In the genomic region with DNA sequence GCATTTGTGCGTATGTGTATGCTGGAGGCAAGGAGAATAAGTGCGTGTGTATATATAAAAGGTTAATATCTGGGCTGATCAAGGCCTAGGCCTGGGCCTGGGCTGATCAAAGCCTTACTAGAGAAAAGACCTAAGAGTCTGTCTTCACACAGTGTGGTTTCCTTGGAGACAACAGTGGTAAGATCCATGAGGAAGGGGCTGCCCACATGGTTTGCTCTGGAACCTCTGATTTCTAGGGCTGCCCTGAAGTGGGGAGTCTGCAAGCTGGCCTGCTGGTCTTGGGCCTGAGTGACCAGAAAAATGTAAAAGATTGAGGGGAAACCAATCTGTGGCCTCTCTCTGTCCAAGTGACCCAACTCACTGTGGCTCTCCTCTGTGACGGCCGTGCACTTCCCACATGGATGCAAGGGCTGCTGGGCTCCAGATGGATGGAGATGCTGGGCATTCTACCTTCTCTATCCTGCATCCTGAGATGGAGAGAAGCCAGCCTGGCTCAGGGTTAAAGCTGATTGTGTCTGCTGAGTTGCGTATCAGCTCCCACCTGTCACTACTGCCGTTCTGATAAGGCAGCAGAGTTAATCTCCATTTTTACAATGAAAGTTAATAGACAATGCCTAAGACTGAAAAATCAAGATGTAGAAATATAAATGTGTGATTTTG, we compare ENCODE assay signal across 20 cellular contexts.
DNase-seq lines count a peak whose midpoint lies in the region; ATAC-seq, FAIRE-seq and TF ChIP-seq lines count a peak whose summit lies in the region.
"Had no signal": no experiment of that assay in that cellular context is flagged by ENCODE, and none has a peak within 500 bp of the region (broad histone marks: within the 10 kb centered on the region; RNA-seq: fewer than 3 reads in every experiment).

No MANE protein-coding gene starts in this region.

- TF ChIP-seq CTCF in K562 (IDR thresholded peaks at IDR 0.05 in 2 of 3, conservative IDR thresholded peaks at IDR 0.05 in 1 of 3; ENCODE audit: insufficient read depth in 2 of 3, low read depth in 1 of 3, low read length in 3 of 3) (no peak), coronary artery (IDR thresholded peaks at IDR 0.05) (no peak)

- intact Hi-C loops in K562 (cut with micrococcal nuclease), result no loop called here

- in situ Hi-C loops in K562 (cut with MboI), result no loop called here

- no peaks in the 10 kb centered on the region for H3K79me2 ChIP-seq in K562 (ENCODE audit: control insufficient read depth, insufficient read depth, low read length)

- no peak overlapping the region for H2BK15ac ChIP-seq in mesenchymal stem cell (ENCODE audit: low read depth, poor library complexity, severe bottlenecking)

- no peak for DNase-seq in K562 (ENCODE audit: extremely low read depth in 1 of 4, low spot score in 3 of 4)
- DNase-seq in coronary artery (ENCODE audit: low spot score), result peak; percentile 40
- no peak for DNase-seq in mesenchymal stem cell
- DNase-seq in LoVo (ENCODE audit: low spot score), result no peak
- DNase-seq in RCC 7860 (ENCODE audit: low spot score), result no peak
- DNase-seq: CD4-positive, CD25-positive, alpha-beta regulatory T cell; CD8-positive, alpha-beta memory T cell; COR-L47; DMS 273 treated with DMSO at 0.1 percent for 48 hours; DMS53; DND-41; EL; HCEC 1CT had no signal

- H2BK12ac ChIP-seq in mesenchymal stem cell (ENCODE audit: low read length in 2 of 2), result peak overlapping the region in 1 of 2 experiments; percentile 7

- no peak for TF ChIP-seq EP300 in K562 (IDR thresholded peaks at IDR 0.05; ENCODE audit: low read length)

- H3K9me3 ChIP-seq in K562 (replicated peaks; ENCODE audit: control insufficient read depth, insufficient read depth, low read depth, low read length) (no peaks in the 10 kb centered on the region), mesenchymal stem cell (ENCODE audit: control insufficient read depth, low read length) (peaks cover 5% of the 10 kb centered on the region)

- H3K4ac ChIP-seq in mesenchymal stem cell (ENCODE audit: low read depth in 1 of 2, low read length in 2 of 2), result peak overlapping the region in 1 of 2 experiments; percentile 13

- peaks cover 0 to 22% of the 10 kb centered on the region in 2 experiments; a peak in 2 of 5 replicates for H3K27me3 ChIP-seq in K562 (ENCODE audit: control insufficient read depth in 2 of 2, insufficient read depth in 2 of 2, low read length in 2 of 2)
- no peaks in the 10 kb centered on the region for H3K27me3 ChIP-seq in mesenchymal stem cell (ENCODE audit: control insufficient read depth in 1 of 2, insufficient read depth in 1 of 2, low read length in 2 of 2)

- no peak for ATAC-seq in K562
- no peak for ATAC-seq in HG02642 (IDR thresholded peaks at IDR 0.05; ENCODE audit: poor library complexity, unreplicated experiment)
- ATAC-seq in GM18907 (IDR thresholded peaks at IDR 0.05; ENCODE audit: unreplicated experiment), result no peak
- ATAC-seq: GM23338 had no signal

- TF ChIP-seq POLR2A in K562 (conservative IDR thresholded peaks at IDR 0.05), result no peak

- H3K23ac ChIP-seq in mesenchymal stem cell (ENCODE audit: low read length in 2 of 2), result no peak overlapping the region

- POLR2A ChIA-PET in K562 (lab: Yijun Ruan, JAX), result no interaction called here

- no peaks in the 10 kb centered on the region for H3K9me1 ChIP-seq in K562 (ENCODE audit: control insufficient read depth, insufficient read depth, low read length)

- H2AFZ ChIP-seq in K562 (ENCODE audit: low read depth, low read length) (no peak overlapping the region), mesenchymal stem cell (ENCODE audit: low read depth, low read length) (no peak overlapping the region)
- H2AFZ ChIP-seq: GM23338 had no signal

- 7% methylated on average over 4 of the region's 6 CpGs for WGBS in K562 (ENCODE audit: insufficient coverage, low coverage, missing lambda C conversion rate)
- 97% methylated on average over 5 of the region's 6 CpGs for WGBS in mesenchymal stem cell

- no peak for TF ChIP-seq RAD21 in K562 (CRISPR knock-in tag; conservative IDR thresholded peaks at IDR 0.05 in 1 of 2, IDR thresholded peaks at IDR 0.05 in 1 of 2)

- no peak overlapping the region for H3K27ac ChIP-seq in K562 (ENCODE audit: extremely low read depth, low read depth, low read length)
- no peak overlapping the region for H3K27ac ChIP-seq in coronary artery
- no peak overlapping the region for H3K27ac ChIP-seq in mesenchymal stem cell (ENCODE audit: low read length, poor library complexity, severe bottlenecking)
- H3K27ac ChIP-seq: HL-60 had no signal

- no peak overlapping the region for H3K4me3 ChIP-seq in K562
- H3K4me3 ChIP-seq in coronary artery, result no peak overlapping the region
- H3K4me3 ChIP-seq in mesenchymal stem cell (ENCODE audit: insufficient read depth in 1 of 2, low read depth in 1 of 2, low read length in 2 of 2), result no peak overlapping the region
- H3K4me3 ChIP-seq: GM23338 had no signal

- H3K79me1 ChIP-seq in mesenchymal stem cell (replicated peaks; ENCODE audit: low read length, poor library complexity, severe bottlenecking), result no peaks in the 10 kb centered on the region

- H3K4me2 ChIP-seq in K562 (ENCODE audit: insufficient read depth, low read length) (no peak overlapping the region), mesenchymal stem cell (ENCODE audit: low read length, poor library complexity, severe bottlenecking) (no peak overlapping the region)
- H3K4me2 ChIP-seq: GM23338 had no signal

- H3K36me3 ChIP-seq in K562 (ENCODE audit: control insufficient read depth, insufficient read depth, low read length), result no peaks in the 10 kb centered on the region
- no peaks in the 10 kb centered on the region for H3K36me3 ChIP-seq in mesenchymal stem cell (ENCODE audit: control insufficient read depth in 1 of 2, insufficient read depth in 2 of 2, low read depth in 1 of 2, low read length in 2 of 2)

- peak overlapping the region; percentile 57 for H2AK5ac ChIP-seq in mesenchymal stem cell (ENCODE audit: low read length, severe bottlenecking)

- no peak overlapping the region for H3K18ac ChIP-seq in mesenchymal stem cell (ENCODE audit: low read depth in 1 of 2, low read length in 2 of 2)

- peak overlapping the region in 1 of 2 experiments; percentile 27 for H3K14ac ChIP-seq in mesenchymal stem cell (ENCODE audit: low read length in 2 of 2)

- no peak overlapping the region for H4K91ac ChIP-seq in mesenchymal stem cell (ENCODE audit: low read length)

- 0 out of 2 replicates have a peak, but pooled peaks cover 3% of the 10 kb centered on the region for H4K20me1 ChIP-seq in K562 (replicated peaks; ENCODE audit: control insufficient read depth, insufficient read depth, low read length)

- CTCF ChIA-PET in K562 (lab: Yijun Ruan, JAX; ENCODE audit: low intra/inter-chr PET ratio), result no interaction called here

- H2BK5ac ChIP-seq in mesenchymal stem cell (ENCODE audit: low read depth, low read length, poor library complexity, severe bottlenecking), result no peak overlapping the region

- H4K8ac ChIP-seq in mesenchymal stem cell (ENCODE audit: low read length), result peak overlapping the region; percentile 4

- H2BK120ac ChIP-seq in mesenchymal stem cell (ENCODE audit: low read depth, low read length), result no peak overlapping the region

- BruUV-seq in K562 (replicated peaks; lab: Mats Ljungman, UMichigan), result no TSS peak

- H3K4me1 ChIP-seq in K562 (replicated peaks in 1 of 2; ENCODE audit: control insufficient read depth in 2 of 2, insufficient read depth in 2 of 2, low read length in 2 of 2) (no peaks in the 10 kb centered on the region; a peak in 1 of 5 replicates), mesenchymal stem cell (ENCODE audit: control insufficient read depth, insufficient read depth, low read depth, low read length) (peaks cover 30% of the 10 kb centered on the region)

- no peak for FAIRE-seq in K562 (lab: Jason Lieb, UNC)
- FAIRE-seq in RCC 7860 (lab: Jason Lieb, UNC), result no peak
- FAIRE-seq: G401.6, GM12891, H54 had no signal

- H3K9ac ChIP-seq in K562 (ENCODE audit: insufficient read depth in 1 of 2, low read depth in 2 of 2, low read length in 2 of 2) (no peak overlapping the region), mesenchymal stem cell (ENCODE audit: low read length) (no peak overlapping the region)

TF ChIP-seq in K562, 482 proteins besides CTCF, POLR2A, EP300 and RAD21:
- no peak for TF ChIP-seq L3MBTL2 (IDR thresholded peaks at IDR 0.05)
- peak; percentile 18; the same call in 1 of the 2 replicates for TF ChIP-seq SOX6 (IDR thresholded peaks at IDR 0.05)
- TF ChIP-seq, protein P1, sequence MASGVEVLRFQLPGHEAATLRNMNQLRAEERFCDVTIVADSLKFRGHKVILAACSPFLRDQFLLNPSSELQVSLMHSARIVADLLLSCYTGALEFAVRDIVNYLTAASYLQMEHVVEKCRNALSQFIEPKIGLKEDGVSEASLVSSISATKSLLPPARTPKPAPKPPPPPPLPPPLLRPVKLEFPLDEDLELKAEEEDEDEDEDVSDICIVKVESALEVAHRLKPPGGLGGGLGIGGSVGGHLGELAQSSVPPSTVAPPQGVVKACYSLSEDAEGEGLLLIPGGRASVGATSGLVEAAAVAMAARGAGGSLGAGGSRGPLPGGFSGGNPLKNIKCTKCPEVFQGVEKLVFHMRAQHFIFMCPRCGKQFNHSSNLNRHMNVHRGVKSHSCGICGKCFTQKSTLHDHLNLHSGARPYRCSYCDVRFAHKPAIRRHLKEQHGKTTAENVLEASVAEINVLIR (CRISPR knock-in tag; IDR thresholded peaks at IDR 0.05), result no peak
- peak; percentile 37 for TF ChIP-seq CBFA2T3 (IDR thresholded peaks at IDR 0.05)
